In the genomic region with DNA sequence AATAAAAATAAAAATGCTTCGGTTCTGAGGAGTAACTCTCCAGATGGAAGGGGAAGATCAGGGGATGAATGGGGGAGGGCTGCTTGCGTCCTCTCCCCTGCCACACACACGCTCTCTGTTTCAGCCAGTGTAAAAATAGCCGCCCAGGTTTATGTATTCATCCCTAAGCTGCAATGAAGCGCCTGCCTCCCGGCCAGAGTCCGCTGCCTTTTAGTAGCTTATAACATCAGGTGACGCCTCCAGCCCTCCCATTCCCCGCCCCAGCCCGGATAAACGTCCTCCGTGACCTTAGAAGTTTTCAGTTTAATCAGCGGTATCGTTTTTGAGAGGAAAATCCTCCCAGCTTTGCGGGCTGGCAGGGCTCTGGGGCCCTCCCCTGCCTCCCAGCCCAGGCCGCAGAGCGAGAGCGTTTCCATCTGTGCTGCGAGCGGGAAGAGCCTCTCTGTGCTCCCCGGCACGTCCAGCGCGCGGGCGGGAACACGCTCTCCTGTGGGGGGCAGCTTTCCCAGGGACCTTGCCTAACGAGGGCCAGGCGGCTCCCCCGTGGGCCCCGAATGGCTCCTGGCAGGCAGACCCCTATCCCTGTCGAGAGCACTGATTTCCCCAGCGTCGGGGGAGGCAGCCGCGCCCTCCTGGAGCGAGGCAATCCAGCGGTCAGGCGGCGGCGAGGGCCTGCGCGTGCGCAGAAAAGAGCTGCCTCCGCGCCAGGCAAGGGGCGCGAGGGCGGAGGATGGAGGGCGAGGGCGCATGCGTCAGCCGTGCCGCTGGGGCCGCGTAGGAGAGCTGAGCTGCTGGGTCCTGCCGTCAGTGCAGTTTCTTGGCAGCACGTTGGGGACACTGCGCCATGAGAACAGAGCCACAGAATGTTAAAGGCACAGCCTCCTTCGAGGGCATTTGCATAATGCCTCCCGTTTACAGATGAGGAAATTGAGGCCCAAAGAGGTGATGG, we compare ENCODE assay signal across 1 cellular context.
TF ChIP-seq lines count a peak whose summit lies in the region.

No MANE protein-coding gene starts in this region.

TF ChIP-seq in K562, 482 proteins besides CTCF, POLR2A, EP300 and RAD21 (continued from another document and continues in another):
- TF ChIP-seq, protein P1, sequence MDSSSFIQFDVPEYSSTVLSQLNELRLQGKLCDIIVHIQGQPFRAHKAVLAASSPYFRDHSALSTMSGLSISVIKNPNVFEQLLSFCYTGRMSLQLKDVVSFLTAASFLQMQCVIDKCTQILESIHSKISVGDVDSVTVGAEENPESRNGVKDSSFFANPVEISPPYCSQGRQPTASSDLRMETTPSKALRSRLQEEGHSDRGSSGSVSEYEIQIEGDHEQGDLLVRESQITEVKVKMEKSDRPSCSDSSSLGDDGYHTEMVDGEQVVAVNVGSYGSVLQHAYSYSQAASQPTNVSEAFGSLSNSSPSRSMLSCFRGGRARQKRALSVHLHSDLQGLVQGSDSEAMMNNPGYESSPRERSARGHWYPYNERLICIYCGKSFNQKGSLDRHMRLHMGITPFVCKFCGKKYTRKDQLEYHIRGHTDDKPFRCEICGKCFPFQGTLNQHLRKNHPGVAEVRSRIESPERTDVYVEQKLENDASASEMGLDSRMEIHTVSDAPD (CRISPR knock-in tag; IDR thresholded peaks at IDR 0.05), result no peak
- TF ChIP-seq, protein P2, sequence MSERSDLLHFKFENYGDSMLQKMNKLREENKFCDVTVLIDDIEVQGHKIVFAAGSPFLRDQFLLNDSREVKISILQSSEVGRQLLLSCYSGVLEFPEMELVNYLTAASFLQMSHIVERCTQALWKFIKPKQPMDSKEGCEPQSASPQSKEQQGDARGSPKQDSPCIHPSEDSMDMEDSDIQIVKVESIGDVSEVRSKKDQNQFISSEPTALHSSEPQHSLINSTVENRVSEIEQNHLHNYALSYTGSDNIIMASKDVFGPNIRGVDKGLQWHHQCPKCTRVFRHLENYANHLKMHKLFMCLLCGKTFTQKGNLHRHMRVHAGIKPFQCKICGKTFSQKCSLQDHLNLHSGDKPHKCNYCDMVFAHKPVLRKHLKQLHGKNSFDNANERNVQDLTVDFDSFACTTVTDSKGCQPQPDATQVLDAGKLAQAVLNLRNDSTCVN (CRISPR knock-in tag; IDR thresholded peaks at IDR 0.05), result no peak
- TF ChIP-seq MTA3 (IDR thresholded peaks at IDR 0.05; ENCODE audit: borderline replicate concordance), result peak; percentile 32; the same call in 1 of the 2 replicates
- TF ChIP-seq, protein P3, sequence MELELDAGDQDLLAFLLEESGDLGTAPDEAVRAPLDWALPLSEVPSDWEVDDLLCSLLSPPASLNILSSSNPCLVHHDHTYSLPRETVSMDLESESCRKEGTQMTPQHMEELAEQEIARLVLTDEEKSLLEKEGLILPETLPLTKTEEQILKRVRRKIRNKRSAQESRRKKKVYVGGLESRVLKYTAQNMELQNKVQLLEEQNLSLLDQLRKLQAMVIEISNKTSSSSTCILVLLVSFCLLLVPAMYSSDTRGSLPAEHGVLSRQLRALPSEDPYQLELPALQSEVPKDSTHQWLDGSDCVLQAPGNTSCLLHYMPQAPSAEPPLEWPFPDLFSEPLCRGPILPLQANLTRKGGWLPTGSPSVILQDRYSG (tag; conservative IDR thresholded peaks at IDR 0.05; ENCODE audit: low read depth), result peak; percentile 76; the same call in 1 of the 2 replicates
- no peak for TF ChIP-seq ZNF41 (CRISPR knock-in tag; conservative IDR thresholded peaks at IDR 0.05)
- no peak for TF ChIP-seq RBM25 (IDR thresholded peaks at IDR 0.05; ENCODE audit: low read depth, low read length, severe bottlenecking)
- TF ChIP-seq BRD9 (IDR thresholded peaks at IDR 0.05; ENCODE audit: low read depth, partially characterized antibody), result peak; percentile 19
- TF ChIP-seq FIP1L1 (IDR thresholded peaks at IDR 0.05; ENCODE audit: low read depth, low read length, poor library complexity, severe bottlenecking), result peak; percentile 69
- TF ChIP-seq EGR1 (conservative IDR thresholded peaks at IDR 0.05), result peak; percentile 79
- 0 out of 2 replicates have a peak, but pooled peaks have one; percentile 16 for TF ChIP-seq MTA1 (IDR thresholded peaks at IDR 0.05; ENCODE audit: borderline replicate concordance)
- peak; percentile 5; the same call in 1 of the 2 replicates for TF ChIP-seq MEF2A (IDR thresholded peaks at IDR 0.05; ENCODE audit: control insufficient read depth, low read depth, low read length)
- no peak for TF ChIP-seq NCOA6 (IDR thresholded peaks at IDR 0.05)
- TF ChIP-seq CSDE1 (IDR thresholded peaks at IDR 0.05), result no peak
- TF ChIP-seq KAT7 (CRISPR knock-in tag; IDR thresholded peaks at IDR 0.05; ENCODE audit: borderline replicate concordance), result peak; percentile 80; the same call in 1 of the 2 replicates
- peak in 1 of 2 experiments; percentile 42; a peak in 1 of 4 replicates for TF ChIP-seq NONO (IDR thresholded peaks at IDR 0.05; ENCODE audit: low read depth in 2 of 2, low read length in 1 of 2)
- no peak for TF ChIP-seq MED1 (CRISPR knock-in tag; IDR thresholded peaks at IDR 0.05; ENCODE audit: borderline replicate concordance)
- no peak for TF ChIP-seq TEAD2 (tag; IDR thresholded peaks at IDR 0.05)
- no peak for TF ChIP-seq EZH2 (IDR thresholded peaks at IDR 0.05; ENCODE audit: borderline replicate concordance, low read depth, low read length)
- no peak for TF ChIP-seq HNRNPH1 (optimal IDR thresholded peaks at IDR 0.05; ENCODE audit: low read depth, low read length)
- peak; percentile 92 for TF ChIP-seq CTBP1 (IDR thresholded peaks at IDR 0.05; ENCODE audit: borderline replicate concordance)
- TF ChIP-seq PHF21A (IDR thresholded peaks at IDR 0.05; ENCODE audit: borderline replicate concordance, low read depth), result peak; percentile 95
- TF ChIP-seq NFRKB (IDR thresholded peaks at IDR 0.05; ENCODE audit: low read depth), result no peak; the same call in 1 of the 2 replicates
- no peak for TF ChIP-seq RBM14 (IDR thresholded peaks at IDR 0.05; ENCODE audit: borderline replicate concordance, insufficient read depth, low read depth, low read length)
- no peak for TF ChIP-seq NR1H2 (CRISPR knock-in tag; IDR thresholded peaks at IDR 0.05)
- TF ChIP-seq PML (IDR thresholded peaks at IDR 0.05; ENCODE audit: low read length), result peak; percentile 22; the same call in 1 of the 2 replicates
- TF ChIP-seq GABPA (tag; conservative IDR thresholded peaks at IDR 0.05; ENCODE audit: low read depth), result peak; percentile 27; the same call in 1 of the 2 replicates
- TF ChIP-seq TGIF2 (CRISPR knock-in tag; IDR thresholded peaks at IDR 0.05), result no peak
- no peak for TF ChIP-seq NR2C2 (CRISPR knock-in tag; IDR thresholded peaks at IDR 0.05)
- TF ChIP-seq NR2C2 (tag; IDR thresholded peaks at IDR 0.05), result peak; percentile 83
- TF ChIP-seq SMAD4 (CRISPR knock-in tag; conservative IDR thresholded peaks at IDR 0.05), result peak; percentile 88
- TF ChIP-seq, protein P4, sequence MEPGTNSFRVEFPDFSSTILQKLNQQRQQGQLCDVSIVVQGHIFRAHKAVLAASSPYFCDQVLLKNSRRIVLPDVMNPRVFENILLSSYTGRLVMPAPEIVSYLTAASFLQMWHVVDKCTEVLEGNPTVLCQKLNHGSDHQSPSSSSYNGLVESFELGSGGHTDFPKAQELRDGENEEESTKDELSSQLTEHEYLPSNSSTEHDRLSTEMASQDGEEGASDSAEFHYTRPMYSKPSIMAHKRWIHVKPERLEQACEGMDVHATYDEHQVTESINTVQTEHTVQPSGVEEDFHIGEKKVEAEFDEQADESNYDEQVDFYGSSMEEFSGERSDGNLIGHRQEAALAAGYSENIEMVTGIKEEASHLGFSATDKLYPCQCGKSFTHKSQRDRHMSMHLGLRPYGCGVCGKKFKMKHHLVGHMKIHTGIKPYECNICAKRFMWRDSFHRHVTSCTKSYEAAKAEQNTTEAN (CRISPR knock-in tag; IDR thresholded peaks at IDR 0.05), result no peak
- peak; percentile 57 for TF ChIP-seq GABPB1 (CRISPR knock-in tag; IDR thresholded peaks at IDR 0.05)
- TF ChIP-seq ZBTB7A (IDR thresholded peaks at IDR 0.05; ENCODE audit: borderline replicate concordance, control insufficient read depth, low read depth, low read length), result peak; percentile 35; the same call in 1 of the 2 replicates
- no peak for TF ChIP-seq SLC30A9 (CRISPR knock-in tag; IDR thresholded peaks at IDR 0.05)
- TF ChIP-seq TCFL5 (CRISPR knock-in tag; conservative IDR thresholded peaks at IDR 0.05), result no peak
- no peak for TF ChIP-seq IRF2 (CRISPR knock-in tag; IDR thresholded peaks at IDR 0.05)
- no peak for TF ChIP-seq HDAC3 (IDR thresholded peaks at IDR 0.05; ENCODE audit: borderline replicate concordance, partially characterized antibody)
- peak; percentile 5; the same call in 1 of the 2 replicates for TF ChIP-seq ZNF384 (IDR thresholded peaks at IDR 0.05; ENCODE audit: low read depth, low read length)
- peak; percentile 41 for TF ChIP-seq BCOR (IDR thresholded peaks at IDR 0.05)
- TF ChIP-seq ZNF408 (CRISPR knock-in tag; IDR thresholded peaks at IDR 0.05; ENCODE audit: low read depth), result no peak
- TF ChIP-seq XRCC3 (IDR thresholded peaks at IDR 0.05), result no peak
- no peak for TF ChIP-seq PRPF4 (IDR thresholded peaks at IDR 0.05; ENCODE audit: insufficient read depth, low read depth, low read length, poor library complexity, severe bottlenecking)
- peak; percentile 54 for TF ChIP-seq HMGN3 (IDR thresholded peaks at IDR 0.05; ENCODE audit: borderline replicate concordance, extremely low read depth, insufficient read length, low read depth, low read length)
- TF ChIP-seq, protein P5, sequence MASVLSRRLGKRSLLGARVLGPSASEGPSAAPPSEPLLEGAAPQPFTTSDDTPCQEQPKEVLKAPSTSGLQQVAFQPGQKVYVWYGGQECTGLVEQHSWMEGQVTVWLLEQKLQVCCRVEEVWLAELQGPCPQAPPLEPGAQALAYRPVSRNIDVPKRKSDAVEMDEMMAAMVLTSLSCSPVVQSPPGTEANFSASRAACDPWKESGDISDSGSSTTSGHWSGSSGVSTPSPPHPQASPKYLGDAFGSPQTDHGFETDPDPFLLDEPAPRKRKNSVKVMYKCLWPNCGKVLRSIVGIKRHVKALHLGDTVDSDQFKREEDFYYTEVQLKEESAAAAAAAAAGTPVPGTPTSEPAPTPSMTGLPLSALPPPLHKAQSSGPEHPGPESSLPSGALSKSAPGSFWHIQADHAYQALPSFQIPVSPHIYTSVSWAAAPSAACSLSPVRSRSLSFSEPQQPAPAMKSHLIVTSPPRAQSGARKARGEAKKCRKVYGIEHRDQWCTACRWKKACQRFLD (CRISPR knock-in tag; IDR thresholded peaks at IDR 0.05), result peak; percentile 78
- TF ChIP-seq, protein P6, sequence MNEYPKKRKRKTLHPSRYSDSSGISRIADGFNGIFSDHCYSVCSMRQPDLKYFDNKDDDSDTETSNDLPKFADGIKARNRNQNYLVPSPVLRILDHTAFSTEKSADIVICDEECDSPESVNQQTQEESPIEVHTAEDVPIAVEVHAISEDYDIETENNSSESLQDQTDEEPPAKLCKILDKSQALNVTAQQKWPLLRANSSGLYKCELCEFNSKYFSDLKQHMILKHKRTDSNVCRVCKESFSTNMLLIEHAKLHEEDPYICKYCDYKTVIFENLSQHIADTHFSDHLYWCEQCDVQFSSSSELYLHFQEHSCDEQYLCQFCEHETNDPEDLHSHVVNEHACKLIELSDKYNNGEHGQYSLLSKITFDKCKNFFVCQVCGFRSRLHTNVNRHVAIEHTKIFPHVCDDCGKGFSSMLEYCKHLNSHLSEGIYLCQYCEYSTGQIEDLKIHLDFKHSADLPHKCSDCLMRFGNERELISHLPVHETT (CRISPR knock-in tag; conservative IDR thresholded peaks at IDR 0.05 in 1 of 2, IDR thresholded peaks at IDR 0.05 in 1 of 2), result peak in 1 of 2 experiments; percentile 24; a peak in 1 of 4 replicates
- no peak for TF ChIP-seq PPARD (CRISPR knock-in tag; IDR thresholded peaks at IDR 0.05)
- 0 out of 2 replicates have a peak, but pooled peaks have one; percentile 19 for TF ChIP-seq ZNF239 (CRISPR knock-in tag; IDR thresholded peaks at IDR 0.05)
- no peak for TF ChIP-seq HMG20B (CRISPR knock-in tag; IDR thresholded peaks at IDR 0.05)
- no peak for TF ChIP-seq ZNF785 (CRISPR knock-in tag; IDR thresholded peaks at IDR 0.05)
- TF ChIP-seq, protein P7, sequence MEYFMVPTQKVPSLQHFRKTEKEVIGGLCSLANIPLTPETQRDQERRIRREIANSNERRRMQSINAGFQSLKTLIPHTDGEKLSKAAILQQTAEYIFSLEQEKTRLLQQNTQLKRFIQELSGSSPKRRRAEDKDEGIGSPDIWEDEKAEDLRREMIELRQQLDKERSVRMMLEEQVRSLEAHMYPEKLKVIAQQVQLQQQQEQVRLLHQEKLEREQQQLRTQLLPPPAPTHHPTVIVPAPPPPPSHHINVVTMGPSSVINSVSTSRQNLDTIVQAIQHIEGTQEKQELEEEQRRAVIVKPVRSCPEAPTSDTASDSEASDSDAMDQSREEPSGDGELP (CRISPR knock-in tag; IDR thresholded peaks at IDR 0.05; ENCODE audit: borderline replicate concordance), result peak; percentile 89; the same call in 1 of the 2 replicates
- TF ChIP-seq NCOA1 (IDR thresholded peaks at IDR 0.05; ENCODE audit: low read depth), result peak; percentile 46; the same call in 1 of the 2 replicates
- TF ChIP-seq, protein P8, sequence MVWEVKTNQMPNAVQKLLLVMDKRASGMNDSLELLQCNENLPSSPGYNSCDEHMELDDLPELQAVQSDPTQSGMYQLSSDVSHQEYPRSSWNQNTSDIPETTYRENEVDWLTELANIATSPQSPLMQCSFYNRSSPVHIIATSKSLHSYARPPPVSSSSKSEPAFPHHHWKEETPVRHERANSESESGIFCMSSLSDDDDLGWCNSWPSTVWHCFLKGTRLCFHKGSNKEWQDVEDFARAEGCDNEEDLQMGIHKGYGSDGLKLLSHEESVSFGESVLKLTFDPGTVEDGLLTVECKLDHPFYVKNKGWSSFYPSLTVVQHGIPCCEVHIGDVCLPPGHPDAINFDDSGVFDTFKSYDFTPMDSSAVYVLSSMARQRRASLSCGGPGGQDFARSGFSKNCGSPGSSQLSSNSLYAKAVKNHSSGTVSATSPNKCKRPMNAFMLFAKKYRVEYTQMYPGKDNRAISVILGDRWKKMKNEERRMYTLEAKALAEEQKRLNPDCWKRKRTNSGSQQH (CRISPR knock-in tag; IDR thresholded peaks at IDR 0.05), result no peak
- no peak for TF ChIP-seq ETV6 (IDR thresholded peaks at IDR 0.05; ENCODE audit: borderline replicate concordance in 1 of 2, low read depth in 2 of 2, low read length in 1 of 2)
- no peak for TF ChIP-seq ETV6 (CRISPR knock-in tag; IDR thresholded peaks at IDR 0.05; ENCODE audit: borderline replicate concordance)
- TF ChIP-seq SNRNP70 (optimal IDR thresholded peaks at IDR 0.05; ENCODE audit: low read depth, low read length), result no peak
- no peak; the same call in none of the 2 replicates for TF ChIP-seq CREM (IDR thresholded peaks at IDR 0.05; ENCODE audit: low read depth)
- TF ChIP-seq, protein P9, sequence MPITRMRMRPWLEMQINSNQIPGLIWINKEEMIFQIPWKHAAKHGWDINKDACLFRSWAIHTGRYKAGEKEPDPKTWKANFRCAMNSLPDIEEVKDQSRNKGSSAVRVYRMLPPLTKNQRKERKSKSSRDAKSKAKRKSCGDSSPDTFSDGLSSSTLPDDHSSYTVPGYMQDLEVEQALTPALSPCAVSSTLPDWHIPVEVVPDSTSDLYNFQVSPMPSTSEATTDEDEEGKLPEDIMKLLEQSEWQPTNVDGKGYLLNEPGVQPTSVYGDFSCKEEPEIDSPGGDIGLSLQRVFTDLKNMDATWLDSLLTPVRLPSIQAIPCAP (CRISPR knock-in tag; IDR thresholded peaks at IDR 0.05; ENCODE audit: borderline replicate concordance), result peak; percentile 59; the same call in 1 of the 2 replicates
- no peak for TF ChIP-seq SETDB1 (IDR thresholded peaks at IDR 0.05; ENCODE audit: low read length)
- TF ChIP-seq ZNF444 (CRISPR knock-in tag; IDR thresholded peaks at IDR 0.05), result no peak
- TF ChIP-seq CBFA2T3 (IDR thresholded peaks at IDR 0.05), result peak; percentile 27; the same call in 1 of the 2 replicates
- TF ChIP-seq FOXJ3 (CRISPR knock-in tag; IDR thresholded peaks at IDR 0.05), result no peak
- TF ChIP-seq CBX2 (IDR thresholded peaks at IDR 0.05; ENCODE audit: insufficient read depth, low read length, poor library complexity, severe bottlenecking), result no peak
- TF ChIP-seq PURB (CRISPR knock-in tag; IDR thresholded peaks at IDR 0.05; ENCODE audit: low read depth), result no peak
